ENCODE assay signal across 13 cellular contexts in genomic region chr22:19598054-19598855, GRCh38.
DNase-seq lines count a peak whose midpoint lies in the region; ATAC-seq and TF ChIP-seq lines count a peak whose summit lies in the region.
"Had no signal": no experiment of that assay in that cellular context is flagged by ENCODE, and none has a peak within 500 bp of the region (broad histone marks: within the 10 kb centered on the region; RNA-seq: fewer than 3 reads in every experiment).

No MANE protein-coding gene starts in this region.

- no peaks in the 10 kb centered on the region for H3K9me3 Mint-ChIP-seq in activated CD4-positive, alpha-beta T cell treated with anti-CD3 and anti-CD28 coated beads for 36 hours (ENCODE audit: low read depth)
- no peaks in the 10 kb centered on the region for H3K9me3 Mint-ChIP-seq in stimulated activated effector memory CD8-positive, alpha-beta T cell treated with anti-CD3 and anti-CD28 coated beads, Interleukin-12 subunit alpha, Interleukin-12 subunit beta, amount 100 ng/mL, for 72 hours
- no peaks in the 10 kb centered on the region for H3K9me3 Mint-ChIP-seq in immature natural killer cell

- CTCF ChIA-PET in activated CD4-positive, alpha-beta T cell treated with anti-CD3 and anti-CD28 coated beads for 36 hours (lab: Charles Lee): interaction anchor here (0.8 to 1.1 kb wide), 5 partner anchors 17 to 428 kb away, joined by 3 to 4 read pairs (median 3); no protein-coding TSS in a partner anchor
- CTCF ChIA-PET in RWPE1 (lab: Yijun Ruan, JAX): no interaction called here

- H3K27ac ChIP-seq in RWPE1 (peak overlapping the region; percentile 58), cingulate gyrus (ENCODE audit: low read depth, low read length) (peak overlapping the region; percentile 0)
- H3K27ac ChIP-seq: A549, ascending aorta, prostate gland had no signal

- H3K27ac Mint-ChIP-seq in activated CD4-positive, alpha-beta T cell treated with anti-CD3 and anti-CD28 coated beads for 36 hours: peak overlapping the region; percentile 89
- no peak overlapping the region for H3K27ac Mint-ChIP-seq in stimulated activated effector memory CD8-positive, alpha-beta T cell treated with anti-CD3 and anti-CD28 coated beads, Interleukin-12 subunit alpha, Interleukin-12 subunit beta, amount 100 ng/mL, for 72 hours
- no peak overlapping the region for H3K27ac Mint-ChIP-seq in immature natural killer cell

- no peaks in the 10 kb centered on the region for H3K36me3 Mint-ChIP-seq in activated CD4-positive, alpha-beta T cell treated with anti-CD3 and anti-CD28 coated beads for 36 hours (ENCODE audit: low read depth)
- no peaks in the 10 kb centered on the region for H3K36me3 Mint-ChIP-seq in stimulated activated effector memory CD8-positive, alpha-beta T cell treated with anti-CD3 and anti-CD28 coated beads, Interleukin-12 subunit alpha, Interleukin-12 subunit beta, amount 100 ng/mL, for 72 hours
- no peaks in the 10 kb centered on the region for H3K36me3 Mint-ChIP-seq in immature natural killer cell

- H3K4me1 Mint-ChIP-seq in activated CD4-positive, alpha-beta T cell treated with anti-CD3 and anti-CD28 coated beads for 36 hours: peaks cover 61% of the 10 kb centered on the region
- peaks cover 4% of the 10 kb centered on the region for H3K4me1 Mint-ChIP-seq in stimulated activated effector memory CD8-positive, alpha-beta T cell treated with anti-CD3 and anti-CD28 coated beads, Interleukin-12 subunit alpha, Interleukin-12 subunit beta, amount 100 ng/mL, for 72 hours
- no peaks in the 10 kb centered on the region for H3K4me1 Mint-ChIP-seq in immature natural killer cell

- ATAC-seq in activated CD4-positive, alpha-beta T cell treated with anti-CD3 and anti-CD28 coated beads for 36 hours: peak; percentile 31
- peak; percentile 44 for ATAC-seq in stimulated activated effector memory CD8-positive, alpha-beta T cell treated with anti-CD3 and anti-CD28 coated beads, Interleukin-12 subunit alpha, Interleukin-12 subunit beta, amount 100 ng/mL, for 72 hours
- no peak for ATAC-seq in HG03521 (IDR thresholded peaks at IDR 0.05; ENCODE audit: unreplicated experiment)

- TF ChIP-seq CTCF in RWPE1 (conservative IDR thresholded peaks at IDR 0.05; ENCODE audit: low read depth): no peak

- intact Hi-C loops in activated CD4-positive, alpha-beta T cell treated with anti-CD3 and anti-CD28 coated beads for 36 hours (cut with DNase I, micrococcal nuclease): loop anchor here in 1 of 2 experiments (1.0 kb wide), 1 partner anchor 21 kb away; no protein-coding TSS in a partner anchor

- POLR2A ChIA-PET in activated CD4-positive, alpha-beta T cell treated with anti-CD3 and anti-CD28 coated beads for 36 hours (lab: Charles Lee): no interaction called here
- POLR2A ChIA-PET in RWPE1 (lab: Yijun Ruan, JAX; ENCODE audit: low non-redundant PET): no interaction called here

- peaks cover 2% of the 10 kb centered on the region for H3K27me3 Mint-ChIP-seq in activated CD4-positive, alpha-beta T cell treated with anti-CD3 and anti-CD28 coated beads for 36 hours
- peaks cover 0 to 2% (median 0%) of the 10 kb centered on the region in 3 donors for H3K27me3 Mint-ChIP-seq in immature natural killer cell (ENCODE audit: low read depth in 3 of 3)

- H3K4me3 Mint-ChIP-seq in activated CD4-positive, alpha-beta T cell treated with anti-CD3 and anti-CD28 coated beads for 36 hours: no peak overlapping the region
- no peak overlapping the region for H3K4me3 Mint-ChIP-seq in stimulated activated effector memory CD8-positive, alpha-beta T cell treated with anti-CD3 and anti-CD28 coated beads, Interleukin-12 subunit alpha, Interleukin-12 subunit beta, amount 100 ng/mL, for 72 hours
- H3K4me3 Mint-ChIP-seq in immature natural killer cell: no peak overlapping the region

- DNase-seq in activated CD4-positive, alpha-beta T cell treated with anti-CD3 and anti-CD28 coated beads for 36 hours: peak; percentile 49
- DNase-seq in activated CD4-positive, alpha-beta T cell treated with anti-CD3 and anti-CD28 coated beads, Interleukin-2, amount 50 U/mL, for 48 hours: no peak
- DNase-seq in RWPE1 (ENCODE audit: low spot score): peak; percentile 34
- no peak for DNase-seq in stimulated activated effector memory CD8-positive, alpha-beta T cell treated with anti-CD3 and anti-CD28 coated beads, Interleukin-12 subunit alpha, Interleukin-12 subunit beta, amount 100 ng/mL, for 72 hours (ENCODE audit: low spot score in 2 of 2)
- no peak for DNase-seq in SHP77 treated with DMSO at 0.1 percent for 48 hours (lab: John Stamatoyannopoulos, UW)
- no peak for DNase-seq in immature natural killer cell
- DNase-seq: GDM1, HCEC 1CT had no signal

Comparison
In these comparisons a context has a peak if more than half of its experiments do, and no peak if none do; other contexts are left out.
1. DNase-seq: peak in activated CD4-positive, alpha-beta T cell treated with anti-CD3 and anti-CD28 coated beads for 36 hours (single experiment) and RWPE1 (single experiment); none in activated CD4-positive, alpha-beta T cell treated with anti-CD3 and anti-CD28 coated beads, Interleukin-2, amount 50 U/mL, for 48 hours (0 of 2), stimulated activated effector memory CD8-positive, alpha-beta T cell treated with anti-CD3 and anti-CD28 coated beads, Interleukin-12 subunit alpha, Interleukin-12 subunit beta, amount 100 ng/mL, for 72 hours (0 of 2), SHP77 treated with DMSO at 0.1 percent for 48 hours (single experiment) and immature natural killer cell (0 of 3).